25 cellular contexts compared by ENCODE assay signal in the genomic region with DNA sequence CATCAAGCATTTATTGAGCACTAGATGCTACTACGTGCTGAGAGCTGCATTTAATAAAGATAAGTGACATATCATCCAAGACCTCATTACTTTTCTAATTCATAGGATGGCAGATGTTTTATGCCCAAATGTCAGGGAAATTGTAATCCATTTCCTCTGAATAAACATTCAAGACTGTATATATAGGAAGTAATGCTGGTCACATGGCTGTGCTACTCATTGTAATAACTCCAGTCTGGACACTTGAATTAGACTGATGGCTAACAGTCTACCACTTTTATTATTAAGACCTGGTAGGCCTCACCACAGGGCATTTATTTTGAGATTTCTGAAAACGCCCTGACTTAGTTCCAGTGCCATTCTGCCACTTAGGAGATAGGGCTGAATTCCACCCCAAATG. TPM values are rescaled to one million over a fixed set of nuclear protein-coding genes. Genes with fewer than 3 reads are reported as not detected.
DNase-seq lines count a peak whose midpoint lies in the region; ATAC-seq, FAIRE-seq and TF ChIP-seq lines count a peak whose summit lies in the region.
"Had no signal": no experiment of that assay in that cellular context is flagged by ENCODE, and none has a peak within 500 bp of the region (broad histone marks: within the 10 kb centered on the region; RNA-seq: fewer than 3 reads in every experiment).

No MANE protein-coding gene starts in this region.

- peaks cover 94% of the 10 kb centered on the region for H3K79me2 ChIP-seq in Karpas-422 (ENCODE audit: low read length)

- peak; percentile 39 for DNase-seq in A172 (ENCODE audit: low spot score)
- no peak for DNase-seq in GM12891 (ENCODE audit: insufficient read length, low spot score)
- DNase-seq in Karpas-422: no peak
- DNase-seq in memory B cell (ENCODE audit: low spot score in 2 of 2): no peak
- no peak for DNase-seq in stimulated activated CD4-positive, alpha-beta T cell treated with anti-CD3 and anti-CD28 coated beads, Interleukin-2, amount 100 ng/mL, for 24 hours
- DNase-seq in cerebellar cortex (ENCODE audit: low spot score): no peak
- DNase-seq: Calu3; CD8-positive, alpha-beta T cell; DMS53; H9; Kasumi-1; MG63; NCI-H1105 treated with DMSO at 0.1 percent for 48 hours; NCI-H1694; NCI-H2081 treated with DMSO at 0.1 percent for 48 hours; NCI-H510A; NCI-H774; SIG-M5 had no signal

- H3K36me3 Mint-ChIP-seq in memory B cell: peaks cover 32% of the 10 kb centered on the region
- H3K36me3 Mint-ChIP-seq: CD8-positive, alpha-beta T cell had no signal

- FAIRE-seq in GM12891 (lab: Jason Lieb, UNC): peak; percentile 33
- FAIRE-seq: A204.1 had no signal

- peaks cover 31% of the 10 kb centered on the region for H3K36me3 ChIP-seq in Karpas-422 (ENCODE audit: insufficient read depth, low read length)
- H3K36me3 ChIP-seq: MG63 had no signal

- no peaks in the 10 kb centered on the region for H3K27me3 ChIP-seq in Karpas-422 (ENCODE audit: low read length)
- H3K27me3 ChIP-seq: BLaER1, MG63 had no signal

- H3K9me3 Mint-ChIP-seq in memory B cell: peaks cover 2% of the 10 kb centered on the region
- H3K9me3 Mint-ChIP-seq: CD8-positive, alpha-beta T cell had no signal

- no peak for TF ChIP-seq POLR2A in GM12891 (IDR thresholded peaks at IDR 0.05; ENCODE audit: low read depth, low read length)

- 0 out of 2 replicates have a peak, but pooled peaks cover 29% of the 10 kb centered on the region for H4K20me1 ChIP-seq in Karpas-422 (ENCODE audit: insufficient read depth, low read depth, low read length)

- H3K4me1 Mint-ChIP-seq in memory B cell: peaks cover 70% of the 10 kb centered on the region

- peak overlapping the region; percentile 53 for H3K27ac ChIP-seq in Karpas-422 (ENCODE audit: low read length)
- H3K27ac ChIP-seq: BLaER1, PC-9, RWPE1 had no signal

- no peak overlapping the region for H3K4me3 ChIP-seq in Karpas-422 (ENCODE audit: low read length)
- H3K4me3 ChIP-seq: BLaER1, MG63, PC-9 had no signal

- no peaks in the 10 kb centered on the region for H3K27me3 Mint-ChIP-seq in memory B cell

- H3K9ac ChIP-seq in Karpas-422 (ENCODE audit: low read length): no peak overlapping the region
- H3K9ac ChIP-seq: BLaER1 had no signal

- no peaks in the 10 kb centered on the region for H3K9me2 ChIP-seq in Karpas-422 (replicated peaks; ENCODE audit: insufficient read depth, low read length)

- ATAC-seq in memory B cell (ENCODE audit: low read depth) (no peak), HG02938 (IDR thresholded peaks at IDR 0.05; ENCODE audit: unreplicated experiment) (no peak), GM18519 (IDR thresholded peaks at IDR 0.05; ENCODE audit: low FRiP score, unreplicated experiment) (no peak)
- ATAC-seq: CD8-positive, alpha-beta T cell had no signal

- no peak overlapping the region for H3K4me3 Mint-ChIP-seq in memory B cell
- H3K4me3 Mint-ChIP-seq: CD8-positive, alpha-beta T cell; H9; T-helper 1 cell treated with Interleukin-12 subunit alpha and Interleukin-12 subunit beta and Interleukin-4 antibody, amounts not matched to agents 30 μg/mL and 1 μg/mL, for 36 hours had no signal

- no peak overlapping the region for H3K4me2 ChIP-seq in Karpas-422 (ENCODE audit: low read depth, low read length, poor library complexity, severe bottlenecking)
- H3K4me2 ChIP-seq: BLaER1, PC-9 had no signal

- H3K4me1 ChIP-seq in Karpas-422 (ENCODE audit: low read length): peaks cover 67% of the 10 kb centered on the region

- peak overlapping the region; percentile 79 for H3K27ac Mint-ChIP-seq in memory B cell
- H3K27ac Mint-ChIP-seq: CD8-positive, alpha-beta T cell; H9; T-helper 1 cell treated with Interleukin-12 subunit alpha and Interleukin-12 subunit beta and Interleukin-4 antibody, amounts not matched to agents 30 μg/mL and 1 μg/mL, for 36 hours had no signal

- no peaks in the 10 kb centered on the region for H3K9me3 ChIP-seq in Karpas-422 (ENCODE audit: low read length)
- H3K9me3 ChIP-seq: MG63 had no signal

- H2AFZ ChIP-seq in Karpas-422 (ENCODE audit: low read length): no peak overlapping the region
- H2AFZ ChIP-seq: PC-9 had no signal

TF ChIP-seq in GM12891, 5 proteins besides CTCF, POLR2A, EP300 and RAD21:
- TF ChIP-seq POU2F2 (IDR thresholded peaks at IDR 0.05; ENCODE audit: low read depth, low read length): no peak
- no peak for TF ChIP-seq PAX5 (IDR thresholded peaks at IDR 0.05; ENCODE audit: insufficient read depth, low read length, severe bottlenecking)
- TF ChIP-seq SPI1 (IDR thresholded peaks at IDR 0.05; ENCODE audit: low read depth, low read length): no peak
- TF ChIP-seq POLR2AphosphoS5 (IDR thresholded peaks at IDR 0.05; ENCODE audit: low read depth, low read length): no peak
- TF ChIP-seq TAF1 (IDR thresholded peaks at IDR 0.05; ENCODE audit: low read depth, low read length): no peak

RNA-seq across cellular contexts. Expression of gene PIK3AP1, which starts 36.6 kb away (rescaled TPM):
- 12.1 and 17.2 TPM in 2 replicates for total RNA-seq in A172 (2014; rRNA removed; shearing (Covaris generic))
- 73.5 TPM for polyA plus RNA-seq in GM12891 (2012; ENCODE audit: low read depth, missing spikeins)
- 131 and 162 TPM in 2 replicates for total RNA-seq in Karpas-422 (2014; rRNA removed; shearing (Covaris generic); ENCODE audit: low replicate concordance)
